1 cellular context compared by ENCODE assay signal in the genomic region with DNA sequence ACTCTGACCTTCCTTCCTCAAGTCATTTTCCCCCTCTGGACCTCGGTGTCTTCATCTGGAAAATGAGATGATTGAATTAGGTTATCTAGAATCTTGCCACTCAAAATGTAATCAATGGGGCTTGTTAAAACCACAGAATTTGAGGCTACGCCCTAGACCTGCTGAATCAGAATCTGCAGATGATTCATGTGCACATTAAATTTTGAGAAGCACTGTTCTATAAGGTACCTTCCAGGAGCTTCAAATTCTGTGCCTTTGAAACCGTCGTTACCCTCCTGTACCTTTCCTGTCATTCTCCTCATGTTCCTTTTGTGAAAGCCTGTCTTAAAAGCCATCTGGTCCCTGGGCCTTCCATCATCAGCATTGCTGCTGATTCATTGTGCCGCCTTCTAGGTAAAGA.
TF ChIP-seq lines count a peak whose summit lies in the region.

No MANE protein-coding gene starts in this region.

TF ChIP-seq in HCT116, 20 proteins besides CTCF, POLR2A, EP300 and RAD21:
- TF ChIP-seq EZH2 (IDR thresholded peaks at IDR 0.05) (no peak), SIN3A (IDR thresholded peaks at IDR 0.05; ENCODE audit: low read depth) (no peak), CBX3 (IDR thresholded peaks at IDR 0.05; ENCODE audit: low read depth) (no peak), EZH2phosphoT487 (IDR thresholded peaks at IDR 0.05; ENCODE audit: borderline replicate concordance) (no peak), EGR1 (IDR thresholded peaks at IDR 0.05; ENCODE audit: low read depth) (no peak), FOSL1 (IDR thresholded peaks at IDR 0.05; ENCODE audit: low read depth) (no peak), TCF7L2 (IDR thresholded peaks at IDR 0.05; ENCODE audit: borderline replicate concordance, extremely low read depth, insufficient read depth, insufficient read length) (no peak), YY1 (IDR thresholded peaks at IDR 0.05; ENCODE audit: extremely low read depth, insufficient replicate concordance, low read depth, low read length) (no peak), POLR2AphosphoS5 (IDR thresholded peaks at IDR 0.05; ENCODE audit: low read depth, low read length) (no peak), ZBTB33 (IDR thresholded peaks at IDR 0.05; ENCODE audit: extremely low read depth, insufficient replicate concordance, low read length) (no peak), JUND (IDR thresholded peaks at IDR 0.05) (no peak), ELF1 (IDR thresholded peaks at IDR 0.05; ENCODE audit: borderline replicate concordance, low read depth) (no peak), SRF (IDR thresholded peaks at IDR 0.05; ENCODE audit: low read depth) (no peak), SP1 (IDR thresholded peaks at IDR 0.05; ENCODE audit: low read depth) (no peak), CEBPB (IDR thresholded peaks at IDR 0.05; ENCODE audit: low read depth) (no peak), ZNF274 (IDR thresholded peaks at IDR 0.05; ENCODE audit: low read depth, low read length) (no peak), ZFX (IDR thresholded peaks at IDR 0.05) (no peak)
- TF ChIP-seq, protein P1, sequence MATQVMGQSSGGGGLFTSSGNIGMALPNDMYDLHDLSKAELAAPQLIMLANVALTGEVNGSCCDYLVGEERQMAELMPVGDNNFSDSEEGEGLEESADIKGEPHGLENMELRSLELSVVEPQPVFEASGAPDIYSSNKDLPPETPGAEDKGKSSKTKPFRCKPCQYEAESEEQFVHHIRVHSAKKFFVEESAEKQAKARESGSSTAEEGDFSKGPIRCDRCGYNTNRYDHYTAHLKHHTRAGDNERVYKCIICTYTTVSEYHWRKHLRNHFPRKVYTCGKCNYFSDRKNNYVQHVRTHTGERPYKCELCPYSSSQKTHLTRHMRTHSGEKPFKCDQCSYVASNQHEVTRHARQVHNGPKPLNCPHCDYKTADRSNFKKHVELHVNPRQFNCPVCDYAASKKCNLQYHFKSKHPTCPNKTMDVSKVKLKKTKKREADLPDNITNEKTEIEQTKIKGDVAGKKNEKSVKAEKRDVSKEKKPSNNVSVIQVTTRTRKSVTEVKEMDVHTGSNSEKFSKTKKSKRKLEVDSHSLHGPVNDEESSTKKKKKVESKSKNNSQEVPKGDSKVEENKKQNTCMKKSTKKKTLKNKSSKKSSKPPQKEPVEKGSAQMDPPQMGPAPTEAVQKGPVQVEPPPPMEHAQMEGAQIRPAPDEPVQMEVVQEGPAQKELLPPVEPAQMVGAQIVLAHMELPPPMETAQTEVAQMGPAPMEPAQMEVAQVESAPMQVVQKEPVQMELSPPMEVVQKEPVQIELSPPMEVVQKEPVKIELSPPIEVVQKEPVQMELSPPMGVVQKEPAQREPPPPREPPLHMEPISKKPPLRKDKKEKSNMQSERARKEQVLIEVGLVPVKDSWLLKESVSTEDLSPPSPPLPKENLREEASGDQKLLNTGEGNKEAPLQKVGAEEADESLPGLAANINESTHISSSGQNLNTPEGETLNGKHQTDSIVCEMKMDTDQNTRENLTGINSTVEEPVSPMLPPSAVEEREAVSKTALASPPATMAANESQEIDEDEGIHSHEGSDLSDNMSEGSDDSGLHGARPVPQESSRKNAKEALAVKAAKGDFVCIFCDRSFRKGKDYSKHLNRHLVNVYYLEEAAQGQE (IDR thresholded peaks at IDR 0.05; ENCODE audit: low read depth) = no peak
- TF ChIP-seq, protein P2, sequence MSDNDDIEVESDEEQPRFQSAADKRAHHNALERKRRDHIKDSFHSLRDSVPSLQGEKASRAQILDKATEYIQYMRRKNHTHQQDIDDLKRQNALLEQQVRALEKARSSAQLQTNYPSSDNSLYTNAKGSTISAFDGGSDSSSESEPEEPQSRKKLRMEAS (IDR thresholded peaks at IDR 0.05) = no peak
- TF ChIP-seq, protein P3, sequence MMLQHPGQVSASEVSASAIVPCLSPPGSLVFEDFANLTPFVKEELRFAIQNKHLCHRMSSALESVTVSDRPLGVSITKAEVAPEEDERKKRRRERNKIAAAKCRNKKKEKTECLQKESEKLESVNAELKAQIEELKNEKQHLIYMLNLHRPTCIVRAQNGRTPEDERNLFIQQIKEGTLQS (IDR thresholded peaks at IDR 0.05) = no peak
